ENCODE assay signal across 23 cellular contexts in genomic region chr2:43579275-43579981, GRCh38. TPM values are rescaled to one million over a fixed set of nuclear protein-coding genes. Genes with fewer than 3 reads are reported as not detected.
A peak's percentile ranks its signal among the peaks of the same experiment; 100 is the strongest.
DNase-seq lines count a peak whose midpoint lies in the region; ATAC-seq, FAIRE-seq and TF ChIP-seq lines count a peak whose summit lies in the region.
"Had no signal": no experiment of that assay in that cellular context is flagged by ENCODE, and none has a peak within 500 bp of the region (broad histone marks: within the 10 kb centered on the region; RNA-seq: fewer than 3 reads in every experiment).

No MANE protein-coding gene starts in this region.

- no peak overlapping the region for H3K9ac ChIP-seq in K562 (ENCODE audit: insufficient read depth in 1 of 2, low read depth in 2 of 2, low read length in 2 of 2)

- BruUV-seq in K562 (replicated peaks; lab: Mats Ljungman, UMichigan) = no TSS peak

- no peak overlapping the region for H3K4me2 ChIP-seq in K562 (ENCODE audit: insufficient read depth, low read length)

- H3K27me3 Mint-ChIP-seq in activated CD4-positive, alpha-beta T cell treated with anti-CD3 and anti-CD28 coated beads for 36 hours = no peaks in the 10 kb centered on the region
- H3K27me3 Mint-ChIP-seq: B cell had no signal

- whole genome bisulfite sequencing in right cardiac atrium = 79% methylated on average over 5 of the region's 5 CpGs
- 79% methylated on average over 5 of the region's 5 CpGs for whole genome bisulfite sequencing in K562 (ENCODE audit: insufficient coverage, low coverage, missing lambda C conversion rate)

- DNase-seq in activated CD4-positive, alpha-beta T cell treated with anti-CD3 and anti-CD28 coated beads for 36 hours = peak; percentile 25
- no peak for DNase-seq in activated CD4-positive, alpha-beta T cell treated with anti-CD3 and anti-CD28 coated beads for 1 hour
- no peak for DNase-seq in right cardiac atrium
- no peak for DNase-seq in Right ventricle myocardium superior
- DNase-seq in SK-MEL-5 (ENCODE audit: low read depth, low spot score) = peak; percentile 71
- no peak for DNase-seq in K562 (ENCODE audit: extremely low read depth in 1 of 4, low spot score in 3 of 4)
- DNase-seq: 8988T; DMS53; EL; GOT3; NCI-H1105; NCI-H1694; NCI-H2081 treated with DMSO at 0.1 percent for 48 hours; NCI-H510A; NCI-H748 treated with DMSO at 0.1 percent for 48 hours; NK-92 treated with Interleukin-12 subunit alpha and Interleukin-12 subunit beta, amount 100 ng/mL, for 24 hours; Peyer's patch had no signal

- peak; percentile 57 for ATAC-seq in activated CD4-positive, alpha-beta T cell treated with anti-CD3 and anti-CD28 coated beads for 36 hours
- ATAC-seq in right cardiac atrium (peak; percentile 62 to 68), Right ventricle myocardium superior (ENCODE audit: poor library complexity) (no peak), K562 (no peak), GM21390 (IDR thresholded peaks at IDR 0.05; ENCODE audit: unreplicated experiment) (no peak), HG03159 (IDR thresholded peaks at IDR 0.05; ENCODE audit: unreplicated experiment) (no peak)
- ATAC-seq: GM12878, HCT116 had no signal

- H3K9me1 ChIP-seq in K562 (ENCODE audit: control insufficient read depth, insufficient read depth, low read length) = no peaks in the 10 kb centered on the region

- H3K27me3 ChIP-seq in right cardiac atrium (ENCODE audit: control insufficient read depth, insufficient read depth) = no peaks in the 10 kb centered on the region
- no peaks in the 10 kb centered on the region for H3K27me3 ChIP-seq in K562 (ENCODE audit: control insufficient read depth in 2 of 2, insufficient read depth in 2 of 2, low read length in 2 of 2)
- H3K27me3 ChIP-seq: Peyer's patch had no signal

- peak overlapping the region; percentile 64 for H3K27ac Mint-ChIP-seq in activated CD4-positive, alpha-beta T cell treated with anti-CD3 and anti-CD28 coated beads for 36 hours
- H3K27ac Mint-ChIP-seq: B cell had no signal

- H2AFZ ChIP-seq in K562 (ENCODE audit: low read depth, low read length) = no peak overlapping the region

- no peaks in the 10 kb centered on the region for H3K79me2 ChIP-seq in K562 (ENCODE audit: control insufficient read depth, insufficient read depth, low read length)

- H3K4me3 ChIP-seq in right cardiac atrium (ENCODE audit: low read length) = no peak overlapping the region
- H3K4me3 ChIP-seq in K562 = no peak overlapping the region
- H3K4me3 ChIP-seq: GM12878, Peyer's patch had no signal

- intact Hi-C loops in activated CD4-positive, alpha-beta T cell treated with anti-CD3 and anti-CD28 coated beads for 36 hours (cut with DNase I, micrococcal nuclease) = no loop called here
- intact Hi-C loops in right cardiac atrium (cut with DNase I) (no loop called here), Right ventricle myocardium superior (cut with DNase I) (no loop called here), K562 (cut with micrococcal nuclease) (no loop called here)

- POLR2A ChIA-PET in activated CD4-positive, alpha-beta T cell treated with anti-CD3 and anti-CD28 coated beads for 36 hours (lab: Charles Lee) = interaction anchor here (0.6 to 1.1 kb wide), 2 partner anchors 16 to 75 kb away, joined by 3 read pairs; partner anchors contain the start of gene THADA
- POLR2A ChIA-PET in K562 (lab: Yijun Ruan, JAX) = interaction anchor here (0.6 to 1.2 kb wide), 2 partner anchors 13 to 16 kb away, joined by 3 read pairs; partner anchors contain the start of gene THADA

- H3K36me3 Mint-ChIP-seq in activated CD4-positive, alpha-beta T cell treated with anti-CD3 and anti-CD28 coated beads for 36 hours (ENCODE audit: low read depth) = peaks cover 42% of the 10 kb centered on the region

- no peaks in the 10 kb centered on the region for H4K20me1 ChIP-seq in K562 (replicated peaks; ENCODE audit: control insufficient read depth, insufficient read depth, low read length)

- no peak for TF ChIP-seq CTCF in K562 (IDR thresholded peaks at IDR 0.05 in 2 of 3, conservative IDR thresholded peaks at IDR 0.05 in 1 of 3; ENCODE audit: insufficient read depth in 2 of 3, low read depth in 1 of 3, low read length in 3 of 3)

- H3K27ac ChIP-seq in right cardiac atrium (ENCODE audit: low read length) (no peak overlapping the region), K562 (ENCODE audit: extremely low read depth, low read depth, low read length) (no peak overlapping the region)
- H3K27ac ChIP-seq: Peyer's patch had no signal

- CTCF ChIA-PET in activated CD4-positive, alpha-beta T cell treated with anti-CD3 and anti-CD28 coated beads for 36 hours (lab: Charles Lee) = interaction anchor here (0.7 to 4.5 kb wide), 5 partner anchors 9 to 18 kb away, joined by 3 to 54 read pairs (median 4); no protein-coding TSS in a partner anchor
- CTCF ChIA-PET in K562 (lab: Yijun Ruan, JAX; ENCODE audit: low intra/inter-chr PET ratio) = no interaction called here

- no peaks in the 10 kb centered on the region for H3K9me3 ChIP-seq in right cardiac atrium (ENCODE audit: control insufficient read depth, low read length)
- H3K9me3 ChIP-seq in K562 (replicated peaks; ENCODE audit: control insufficient read depth, insufficient read depth, low read depth, low read length) = no peaks in the 10 kb centered on the region
- H3K9me3 ChIP-seq: Peyer's patch had no signal

- H3K36me3 ChIP-seq in K562 (ENCODE audit: control insufficient read depth, insufficient read depth, low read length) = peaks cover 73% of the 10 kb centered on the region

- no peak for TF ChIP-seq POLR2A in K562 (conservative IDR thresholded peaks at IDR 0.05)

- in situ Hi-C loops in SK-MEL-5 (cut with HindIII; ENCODE audit: low pct_unique_long_range_greater_than_20kb, low sequenced_read_pairs) (loop anchor here (25.0 kb wide), 1 partner anchor 467 kb away; no protein-coding TSS in a partner anchor), K562 (cut with MboI) (no loop called here)

- H3K4me1 ChIP-seq in right cardiac atrium (ENCODE audit: control insufficient read depth, insufficient read depth, low read length) = no peaks in the 10 kb centered on the region
- no peaks in the 10 kb centered on the region; a peak in 1 of 5 replicates for H3K4me1 ChIP-seq in K562 (replicated peaks in 1 of 2; ENCODE audit: control insufficient read depth in 2 of 2, insufficient read depth in 2 of 2, low read length in 2 of 2)
- H3K4me1 ChIP-seq: Peyer's patch had no signal

- peaks cover 8% of the 10 kb centered on the region for H3K4me1 Mint-ChIP-seq in activated CD4-positive, alpha-beta T cell treated with anti-CD3 and anti-CD28 coated beads for 36 hours
- H3K4me1 Mint-ChIP-seq: B cell had no signal

- TF ChIP-seq EP300 in K562 (IDR thresholded peaks at IDR 0.05; ENCODE audit: low read length) = no peak

- no peak for TF ChIP-seq RAD21 in K562 (CRISPR knock-in tag; conservative IDR thresholded peaks at IDR 0.05 in 1 of 2, IDR thresholded peaks at IDR 0.05 in 1 of 2)

- H3K4me3 Mint-ChIP-seq in activated CD4-positive, alpha-beta T cell treated with anti-CD3 and anti-CD28 coated beads for 36 hours = no peak overlapping the region
- H3K4me3 Mint-ChIP-seq: B cell had no signal

- no peak for FAIRE-seq in K562 (lab: Jason Lieb, UNC)
- FAIRE-seq: GM12878, GM19239 had no signal

- no peaks in the 10 kb centered on the region for H3K9me3 Mint-ChIP-seq in activated CD4-positive, alpha-beta T cell treated with anti-CD3 and anti-CD28 coated beads for 36 hours (ENCODE audit: low read depth)

RNA-seq across cellular contexts. Expression of gene THADA, which starts 16.4 kb away (rescaled TPM):
- 10 to 100 TPM; 32.5 to 36.6 TPM for total RNA-seq in activated CD4-positive, alpha-beta T cell treated with anti-CD3 and anti-CD28 coated beads for 36 hours
- total RNA-seq in right cardiac atrium (10 to 100 TPM; 19.0 to 20.7 (median 20.2) TPM), Right ventricle myocardium superior (14.2 TPM), K562 (2014; rRNA removed) (31.9 and 33.9 TPM in 2 replicates), K562 (2014; rRNA removed; fragmentation: Illumina TruSeq; extraction: Trizol) (34.4 and 34.7 TPM in 2 replicates), K562 (2015; rRNA removed; fragmentation: Illumina TruSeq; extraction: Trizol) (28.5 and 34.0 TPM in 2 replicates), K562 (2021) (33.6 and 34.0 TPM in 2 replicates)
- polyA plus RNA-seq in right cardiac atrium (10.6 TPM), K562 (2011; rRNA removed) (18.7 and 21.9 TPM in 2 replicates), K562 (2014; fragmentation: Illumina TruSeq; extraction: Trizol) (28.4 and 31.9 TPM in 2 replicates), K562 (2014; fragmentation: Nextera tagmentation; extraction: Ambion mirVana) (10 to 100 TPM; 17.8 to 29.6 TPM), K562 (2014; rRNA removed) (15.9 and 25.1 TPM in 2 replicates)
- 50.3 and 57.3 TPM in 2 replicates for total RNA-seq in SK-MEL-5 (2014; rRNA removed; shearing (Covaris generic))
- 34.9 and 35.5 TPM in 2 replicates for polyA plus RNA-seq in SK-MEL-5 (2015; cell fraction: cytosol; rRNA removed)
- 179 and 266 TPM in 2 replicates for polyA plus RNA-seq in SK-MEL-5 (2015; cell fraction: nucleus; rRNA removed)
- total RNA-seq in K562 (2011; cell fraction: chromatin; rRNA removed; ENCODE audit: low replicate concordance) = 46.5 and 111 TPM in 2 replicates
- 30.5 and 38.3 TPM in 2 replicates for total RNA-seq in K562 (2011; cell fraction: nucleolus; rRNA removed)
- total RNA-seq in K562 (2011; cell fraction: nucleoplasm; rRNA removed) = 41.1 and 59.6 TPM in 2 replicates
- polyA plus RNA-seq in K562 (2011; cell fraction: cytosol; rRNA removed) = 19.1 and 20.0 TPM in 2 replicates
- polyA plus RNA-seq in K562 (2011; cell fraction: nucleus; rRNA removed) = 49.1 and 65.8 TPM in 2 replicates
- polyA plus RNA-seq in K562 (2012) = 18.4 and 28.4 TPM in 2 replicates
- 64.9 and 80.5 TPM in 2 replicates for polyA minus RNA-seq in K562 (2011; rRNA and poly(A)+ RNA removed)
- polyA minus RNA-seq in K562 (2011; cell fraction: cytosol; rRNA and poly(A)+ RNA removed) = 32.6 and 32.9 TPM in 2 replicates
- polyA minus RNA-seq in K562 (2011; cell fraction: nucleus; rRNA and poly(A)+ RNA removed) = 44.0 and 57.8 TPM in 2 replicates

RNA-seq across cellular contexts. Expression of gene PLEKHH2, which starts 57.6 kb away (rescaled TPM):
- total RNA-seq in activated CD4-positive, alpha-beta T cell treated with anti-CD3 and anti-CD28 coated beads for 36 hours = 1 to 10 TPM; 1.5 to 2.2 TPM
- total RNA-seq in right cardiac atrium (1 to 10 TPM; 3.3 to 5.9 (median 4.0) TPM), Right ventricle myocardium superior (1.2 TPM), K562 (2014; rRNA removed) (1.3 and 2.7 TPM in 2 replicates), K562 (2014; rRNA removed; fragmentation: Illumina TruSeq; extraction: Trizol) (3.1 and 3.7 TPM in 2 replicates), K562 (2015; rRNA removed; fragmentation: Illumina TruSeq; extraction: Trizol) (1.5 and 1.8 TPM in 2 replicates), K562 (2021) (2.1 and 3.1 TPM in 2 replicates)
- polyA plus RNA-seq in right cardiac atrium (3.2 TPM), K562 (2011; rRNA removed) (12.9 and 13.5 TPM in 2 replicates), K562 (2014; fragmentation: Illumina TruSeq; extraction: Trizol) (3.5 and 3.9 TPM in 2 replicates), K562 (2014; fragmentation: Nextera tagmentation; extraction: Ambion mirVana) (under 1 TPM; 0.77 to 0.86 TPM), K562 (2014; rRNA removed) (2.0 and 2.7 TPM in 2 replicates)
- 17.6 and 20.9 TPM in 2 replicates for total RNA-seq in SK-MEL-5 (2014; rRNA removed; shearing (Covaris generic))
- polyA plus RNA-seq in SK-MEL-5 (2015; cell fraction: cytosol; rRNA removed) = 10.8 and 15.3 TPM in 2 replicates
- 240 and 283 TPM in 2 replicates for polyA plus RNA-seq in SK-MEL-5 (2015; cell fraction: nucleus; rRNA removed)
- 16.5 and 50.7 TPM in 2 replicates for total RNA-seq in K562 (2011; cell fraction: chromatin; rRNA removed; ENCODE audit: low replicate concordance)
- 6.6 and 7.7 TPM in 2 replicates for total RNA-seq in K562 (2011; cell fraction: nucleolus; rRNA removed)
- total RNA-seq in K562 (2011; cell fraction: nucleoplasm; rRNA removed) = 18.6 and 18.7 TPM in 2 replicates
- polyA plus RNA-seq in K562 (2011; cell fraction: cytosol; rRNA removed) = 1.8 and 5.8 TPM in 2 replicates
- 15.3 and 17.7 TPM in 2 replicates for polyA plus RNA-seq in K562 (2011; cell fraction: nucleus; rRNA removed)
- polyA plus RNA-seq in K562 (2012) = 1.6 and 3.8 TPM in 2 replicates
- 13.0 and 17.7 TPM in 2 replicates for polyA minus RNA-seq in K562 (2011; rRNA and poly(A)+ RNA removed)
- 2.4 and 3.9 TPM in 2 replicates for polyA minus RNA-seq in K562 (2011; cell fraction: cytosol; rRNA and poly(A)+ RNA removed)
- 8.8 and 11.4 TPM in 2 replicates for polyA minus RNA-seq in K562 (2011; cell fraction: nucleus; rRNA and poly(A)+ RNA removed)
- total RNA-seq: GM12878 had no signal
- polyA plus RNA-seq: GM12878 had no signal

Comparison
In these comparisons a context has a peak if more than half of its experiments do, and no peak if none do; other contexts are left out.
1. ATAC-seq: peak in activated CD4-positive, alpha-beta T cell treated with anti-CD3 and anti-CD28 coated beads for 36 hours (single experiment) and right cardiac atrium (2 of 2); none in Right ventricle myocardium superior (single experiment), K562 (single experiment), GM21390 (single experiment) and HG03159 (single experiment).
2. DNase-seq: peak in activated CD4-positive, alpha-beta T cell treated with anti-CD3 and anti-CD28 coated beads for 36 hours (single experiment) and SK-MEL-5 (single experiment); none in activated CD4-positive, alpha-beta T cell treated with anti-CD3 and anti-CD28 coated beads for 1 hour (single experiment), right cardiac atrium (0 of 3), Right ventricle myocardium superior (single experiment) and K562 (0 of 4).